ENCODE assay signal across 11 cellular contexts in the genomic region with DNA sequence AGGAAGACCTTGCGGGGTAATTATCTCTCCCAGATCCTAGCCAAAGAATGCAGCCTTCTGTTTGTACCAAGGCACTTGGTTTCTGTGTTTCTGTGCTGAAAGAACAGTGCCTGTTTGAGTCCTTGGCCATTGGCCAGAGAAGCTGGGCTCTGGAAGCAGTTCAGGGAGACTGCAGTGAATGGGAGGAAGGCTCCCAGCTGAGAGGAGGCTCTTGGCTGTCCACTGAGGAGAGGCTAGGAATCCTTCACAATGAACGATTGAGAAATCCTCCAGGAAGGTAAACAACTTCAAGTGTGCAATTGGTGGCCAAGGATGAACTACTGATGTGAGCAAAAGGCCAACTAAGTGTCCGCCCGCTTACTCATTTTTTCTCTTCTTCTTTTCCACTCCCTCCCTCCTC.
DNase-seq lines count a peak whose midpoint lies in the region; ATAC-seq and TF ChIP-seq lines count a peak whose summit lies in the region.
"Had no signal": no experiment of that assay in that cellular context is flagged by ENCODE, and none has a peak within 500 bp of the region (broad histone marks: within the 10 kb centered on the region; RNA-seq: fewer than 3 reads in every experiment).

No MANE protein-coding gene starts in this region.

- intact Hi-C loops in left lung (cut with DNase I): no loop called here
- intact Hi-C loops in testis (cut with DNase I; ENCODE audit: low total_unique reads): no loop called here

- no peak overlapping the region for H3K4me3 ChIP-seq in left lung
- H3K4me3 ChIP-seq in testis: no peak overlapping the region

- H3K27ac ChIP-seq in left lung: no peak overlapping the region
- peak overlapping the region; percentile 20 to 68 for H3K27ac ChIP-seq in testis
- H3K27ac ChIP-seq: VCaP had no signal

- DNase-seq in DMS153 treated with DMSO at 0.1 percent for 48 hours (lab: John Stamatoyannopoulos, UW; ENCODE audit: unreplicated experiment) (peak; percentile 4), DMS153 (lab: John Stamatoyannopoulos, UW) (no peak), cerebellar nuclear complex (lab: John Stamatoyannopoulos, UW) (peak; percentile 34 to 68), left lung (no peak), testis (peak; percentile 94)
- DNase-seq in NK-92 treated with Interleukin-12 subunit alpha and Interleukin-12 subunit beta, amount 100 ng/mL, for 24 hours (lab: John Stamatoyannopoulos, UW): no peak
- no peak for DNase-seq in stimulated activated CD4-positive, alpha-beta T cell treated with anti-CD3 and anti-CD28 coated beads, Interleukin-1b, Interleukin-23, amount 100 ng/mL, for 48 hours
- DNase-seq: 8988T, NCI-H526 treated with DMSO at 0.1 percent for 48 hours had no signal

- H3K9me3 ChIP-seq in left lung (peaks cover 0 to 5% of the 10 kb centered on the region in 2 donors), testis (no peaks in the 10 kb centered on the region)

- ATAC-seq in left lung (peak; percentile 60), HG02870 (IDR thresholded peaks at IDR 0.05; ENCODE audit: unreplicated experiment) (no peak)

- no peak for TF ChIP-seq CTCF in left lung (IDR thresholded peaks at IDR 0.05)
- no peak for TF ChIP-seq CTCF in testis (IDR thresholded peaks at IDR 0.05)

- TF ChIP-seq POLR2A in testis (IDR thresholded peaks at IDR 0.05): no peak

- 5 to 12% methylated on average over 4 of the region's 4 CpGs for WGBS in testis, 2 donors

- no peaks in the 10 kb centered on the region for H3K36me3 ChIP-seq in left lung
- H3K36me3 ChIP-seq in testis (ENCODE audit: low read depth, missing control alignments): no peaks in the 10 kb centered on the region

- H3K27me3 ChIP-seq in left lung (peaks cover 0 to 18% of the 10 kb centered on the region in 2 donors), testis (no peaks in the 10 kb centered on the region)

- H3K4me1 ChIP-seq in left lung (no peaks in the 10 kb centered on the region), testis (peaks cover 15% of the 10 kb centered on the region)

Comparison
In these comparisons a context has a peak if more than half of its experiments do, and no peak if none do; other contexts are left out.
1. DNase-seq: peak in DMS153 treated with DMSO at 0.1 percent for 48 hours (single experiment), cerebellar nuclear complex (2 of 2) and testis (single experiment); none in DMS153 (single experiment), left lung (0 of 2), NK-92 treated with Interleukin-12 subunit alpha and Interleukin-12 subunit beta, amount 100 ng/mL, for 24 hours (single experiment) and stimulated activated CD4-positive, alpha-beta T cell treated with anti-CD3 and anti-CD28 coated beads, Interleukin-1b, Interleukin-23, amount 100 ng/mL, for 48 hours (single experiment).
2. H3K27ac ChIP-seq: peak in testis (2 of 2); none in left lung (0 of 2).